27 cellular contexts compared by ENCODE assay signal in genomic region chr9:87340391-87340790, GRCh38.
"Had no signal": no experiment of that assay in that cellular context is flagged by ENCODE, and none has a peak within 500 bp of the region (broad histone marks: within the 10 kb centered on the region; RNA-seq: fewer than 3 reads in every experiment).

No MANE protein-coding gene starts in this region.

- H3K9me3 ChIP-seq: colonic mucosa, lower lobe of right lung, right atrium auricular region, testis, tibial artery had no signal

- H2AFZ ChIP-seq: neural progenitor cell, parathyroid adenoma had no signal

- H3K4me2 ChIP-seq: neural progenitor cell, smooth muscle cell had no signal

- H3K27ac ChIP-seq: colonic mucosa, epithelial cell of prostate, lower lobe of right lung, neural progenitor cell, parathyroid adenoma, right atrium auricular region, testis, tibial artery had no signal

- H3K36me3 ChIP-seq: colonic mucosa, lower lobe of right lung, neural progenitor cell, right atrium auricular region, tibial artery had no signal

- DNase-seq: colonic mucosa; effector CD8-positive, alpha-beta T cell; endodermal cell; foreskin melanocyte; glutamatergic neuron; hypothalamus; immature natural killer cell; islet precursor cell; kidney glomerular epithelial cell; left colon; left ventricle myocardium superior; lower lobe of right lung; natural killer cell; stimulated activated CD4-positive, alpha-beta T cell treated with anti-CD3 and anti-CD28 coated beads, Interleukin-2, amount 100 ng/mL, for 24 hours; stimulated activated CD4-positive, alpha-beta T cell treated with anti-CD3 and anti-CD28 coated beads, Interleukin-4, amount 100 ng/mL, for 4 hours; stimulated activated naive CD8-positive, alpha-beta T cell treated with anti-CD3 and anti-CD28 coated beads, Interleukin-15, Interleukin-2, amounts not matched to agents 100 U/mL and 50 U/mL, for 24 hours; substantia nigra; testis; tibial artery had no signal

- H3K9ac ChIP-seq: neural progenitor cell, parathyroid adenoma had no signal

- H3K79me2 ChIP-seq: parathyroid adenoma had no signal

- H3K4me3 ChIP-seq: colonic mucosa, lower lobe of right lung, neural progenitor cell, right atrium auricular region, smooth muscle cell, testis, tibial artery had no signal

- ATAC-seq: esophagus mucosa; left colon; left ventricle myocardium superior; lower lobe of right lung; natural killer cell; sciatic nerve; stimulated activated memory B cell treated with anti-CD40 and anti-IgM and Interleukin-4, amounts not matched to agents 10 μg/mL and 1 μg/mL and 100 μg/mL, for 72 hours; stimulated activated naive CD8-positive, alpha-beta T cell treated with anti-CD3 and anti-CD28 coated beads, Interleukin-15, Interleukin-2, amounts not matched to agents 100 U/mL and 50 U/mL, for 24 hours had no signal

- H3K27me3 ChIP-seq: right atrium auricular region, testis, tibial artery had no signal

- H3K4me1 ChIP-seq: colonic mucosa, parathyroid adenoma had no signal
